ENCODE assay signal across 24 cellular contexts in genomic region chr18:22325396-22325795, GRCh38.
"Had no signal": no experiment of that assay in that cellular context is flagged by ENCODE, and none has a peak within 500 bp of the region (broad histone marks: within the 10 kb centered on the region; RNA-seq: fewer than 3 reads in every experiment).

No MANE protein-coding gene starts in this region.

- H3K27ac Mint-ChIP-seq: activated CD8-positive, alpha-beta T cell treated with anti-CD3 and anti-CD28 coated beads, Interleukin-2, amount 10 ng/mL, durations not matched to agents 7 days and 5 days; activated naive CD8-positive, alpha-beta T cell treated with anti-CD3 and anti-CD28 coated beads, Interleukin-2, amount 10 ng/mL, durations not matched to agents 7 days and 5 days; T-helper 17 cell; WTC11 had no signal

- ATAC-seq: activated CD8-positive, alpha-beta T cell treated with anti-CD3 and anti-CD28 coated beads, Interleukin-2, amount 10 ng/mL, durations not matched to agents 7 days and 5 days; T-helper 17 cell had no signal

- H3K9ac ChIP-seq: KMS-11 had no signal

- H3K36me3 ChIP-seq: adrenal gland, Peyer's patch had no signal

- H3K27ac ChIP-seq: KMS-11, Peyer's patch, RWPE1 had no signal

- H3K36me3 Mint-ChIP-seq: activated naive CD8-positive, alpha-beta T cell treated with anti-CD3 and anti-CD28 coated beads, Interleukin-2, amount 10 ng/mL, durations not matched to agents 7 days and 5 days; WTC11 had no signal

- H3K4me1 Mint-ChIP-seq: activated naive CD8-positive, alpha-beta T cell treated with anti-CD3 and anti-CD28 coated beads, Interleukin-2, amount 10 ng/mL, durations not matched to agents 7 days and 5 days; T-helper 17 cell had no signal

- H3K9me3 ChIP-seq: adrenal gland, Peyer's patch had no signal

- H3K4me3 Mint-ChIP-seq: activated CD8-positive, alpha-beta T cell treated with anti-CD3 and anti-CD28 coated beads, Interleukin-2, amount 10 ng/mL, durations not matched to agents 7 days and 5 days; activated naive CD8-positive, alpha-beta T cell treated with anti-CD3 and anti-CD28 coated beads, Interleukin-2, amount 10 ng/mL, durations not matched to agents 7 days and 5 days; T-helper 17 cell had no signal

- H3K27me3 Mint-ChIP-seq: T-helper 17 cell had no signal

- DNase-seq: activated CD4-positive, alpha-beta T cell treated with anti-CD3 and anti-CD28 coated beads for 48 hours; activated CD4-positive, alpha-beta T cell treated with anti-CD3 and anti-CD28 coated beads, Interleukin-2, amount 50 U/mL, for 4 hours; activated CD4-positive, CD25-positive, alpha-beta regulatory T cell treated with anti-CD3 and anti-CD28 coated beads, Interleukin-2, amount 50 U/mL, for 72 hours; activated CD8-positive, alpha-beta memory T cell treated with anti-CD3 and anti-CD28 coated beads, Interleukin-2, amount 50 U/mL, for 48 hours; activated CD8-positive, alpha-beta T cell treated with anti-CD3 and anti-CD28 coated beads, Interleukin-2, amount 10 ng/mL, durations not matched to agents 7 days and 5 days; activated naive CD4-positive, alpha-beta T cell treated with anti-CD3 and anti-CD28 coated beads, Interleukin-2, amount 50 U/mL, for 16 hours; activated naive CD8-positive, alpha-beta T cell treated with anti-CD3 and anti-CD28 coated beads, Interleukin-2, amount 10 ng/mL, durations not matched to agents 7 days and 5 days; activated T-cell treated with anti-CD3 and anti-CD28 coated beads, Interleukin-2, amount 50 U/mL, for 1 hour; NCI-H1092 treated with DMSO at 0.1 percent for 48 hours; NCI-H1417 treated with DMSO at 0.1 percent for 48 hours; NCI-H1694 treated with DMSO at 0.1 percent for 48 hours; NCI-H2029 treated with DMSO at 0.1 percent for 48 hours; NCI-H345; NCI-H510A; NCI-H526 treated with DMSO at 0.1 percent for 48 hours; NK-92 treated with Interleukin-12 subunit alpha and Interleukin-12 subunit beta, amount 100 ng/mL, for 24 hours; Peyer's patch; SIG-M5; T-helper 17 cell; T-helper 9 cell had no signal

- H3K9me3 Mint-ChIP-seq: WTC11 had no signal

- H3K4me3 ChIP-seq: adrenal gland, Peyer's patch had no signal

- H3K27me3 ChIP-seq: adrenal gland, Peyer's patch had no signal
